Comparison of ENCODE assay signal across 17 cellular contexts in genomic region chr4:123517971-123518370, GRCh38.
DNase-seq lines count a peak whose midpoint lies in the region; FAIRE-seq and TF ChIP-seq lines count a peak whose summit lies in the region.
"Had no signal": no experiment of that assay in that cellular context is flagged by ENCODE, and none has a peak within 500 bp of the region (broad histone marks: within the 10 kb centered on the region; RNA-seq: fewer than 3 reads in every experiment).

No MANE protein-coding gene starts in this region.

- H3K9ac ChIP-seq in GM23248 (no peak overlapping the region), astrocyte (ENCODE audit: low read length) (no peak overlapping the region)
- H3K9ac ChIP-seq: BLaER1 had no signal

- TF ChIP-seq CTCF in astrocyte (IDR thresholded peaks at IDR 0.05; ENCODE audit: insufficient read depth, low read depth, low read length), result no peak
- no peak for TF ChIP-seq CTCF in fibroblast of mammary gland (conservative IDR thresholded peaks at IDR 0.05; ENCODE audit: control insufficient read depth, insufficient read depth, low read depth, low read length)
- TF ChIP-seq CTCF in nephron (IDR thresholded peaks at IDR 0.05; ENCODE audit: unreplicated experiment in 3 of 3), result no peak

- no peak overlapping the region for H3K27ac Mint-ChIP-seq in astrocyte (ENCODE audit: unreplicated experiment)
- H3K27ac Mint-ChIP-seq in nephron, result peak overlapping the region; percentile 51 to 65 (median 58)
- H3K27ac Mint-ChIP-seq in activated naive CD4-positive, alpha-beta T cell treated with anti-CD3 and anti-CD28 coated beads for 36 hours, result no peak overlapping the region
- H3K27ac Mint-ChIP-seq: CD8-positive, alpha-beta memory T cell; HFFc6 had no signal

- no peak overlapping the region for H3K4me2 ChIP-seq in GM23248 (ENCODE audit: unreplicated experiment)
- H3K4me2 ChIP-seq in astrocyte (ENCODE audit: low read length), result no peak overlapping the region
- H3K4me2 ChIP-seq: A549, BLaER1 had no signal

- H3K9me2 ChIP-seq in GM23248 (ENCODE audit: insufficient read depth), result no peaks in the 10 kb centered on the region

- no peaks in the 10 kb centered on the region for H4K20me1 ChIP-seq in GM23248 (ENCODE audit: insufficient read depth)
- no peaks in the 10 kb centered on the region for H4K20me1 ChIP-seq in astrocyte (ENCODE audit: insufficient read depth, low read length)
- H4K20me1 ChIP-seq: BLaER1 had no signal

- no peak for FAIRE-seq in astrocyte (lab: Jason Lieb, UNC)
- FAIRE-seq: A549, GM12878, GM19239, H1 had no signal

- H3K27me3 Mint-ChIP-seq in astrocyte (ENCODE audit: low read depth, unreplicated experiment), result no peaks in the 10 kb centered on the region
- no peaks in the 10 kb centered on the region for H3K27me3 Mint-ChIP-seq in nephron (ENCODE audit: low read depth)
- H3K27me3 Mint-ChIP-seq in activated naive CD4-positive, alpha-beta T cell treated with anti-CD3 and anti-CD28 coated beads for 36 hours (ENCODE audit: low read depth), result peaks cover 3% of the 10 kb centered on the region
- H3K27me3 Mint-ChIP-seq: CD8-positive, alpha-beta memory T cell had no signal

- H3K4me1 ChIP-seq in GM23248 (ENCODE audit: insufficient read depth), result no peaks in the 10 kb centered on the region
- no peaks in the 10 kb centered on the region for H3K4me1 ChIP-seq in astrocyte (ENCODE audit: insufficient read depth, low read length)
- H3K4me1 ChIP-seq: A549, BLaER1, Caco-2, HAP-1 had no signal

- CTCF ChIA-PET in activated naive CD4-positive, alpha-beta T cell treated with anti-CD3 and anti-CD28 coated beads for 36 hours (lab: Charles Lee), result no interaction called here

- no peak overlapping the region for H3K27ac ChIP-seq in GM23248
- H3K27ac ChIP-seq in astrocyte (ENCODE audit: low read depth, low read length), result no peak overlapping the region
- H3K27ac ChIP-seq: A549, BLaER1 had no signal

- H3K4me3 Mint-ChIP-seq in astrocyte (ENCODE audit: unreplicated experiment) (no peak overlapping the region), nephron (no peak overlapping the region)
- no peak overlapping the region for H3K4me3 Mint-ChIP-seq in activated naive CD4-positive, alpha-beta T cell treated with anti-CD3 and anti-CD28 coated beads for 36 hours
- H3K4me3 Mint-ChIP-seq: CD8-positive, alpha-beta memory T cell; HFFc6 had no signal

- H3K4me3 ChIP-seq in GM23248 (no peak overlapping the region), astrocyte (ENCODE audit: insufficient read depth, low read depth, low read length) (no peak overlapping the region), fibroblast of mammary gland (ENCODE audit: control insufficient read depth, low read depth, low read length) (no peak overlapping the region)
- H3K4me3 ChIP-seq: A549, BLaER1, GM12878, HAP-1 had no signal

- H3K36me3 ChIP-seq in GM23248 (ENCODE audit: low read depth) (no peaks in the 10 kb centered on the region), astrocyte (ENCODE audit: insufficient read depth, low read length) (no peaks in the 10 kb centered on the region)
- H3K36me3 ChIP-seq: BLaER1, HAP-1 had no signal

- no peaks in the 10 kb centered on the region for H3F3A ChIP-seq in GM23248 (ENCODE audit: insufficient read depth)

- H3K27me3 ChIP-seq in GM23248 (replicated peaks; ENCODE audit: insufficient read depth) (no peaks in the 10 kb centered on the region), astrocyte (ENCODE audit: insufficient read depth, low read length) (no peaks in the 10 kb centered on the region)
- H3K27me3 ChIP-seq: BLaER1 had no signal

- WGBS in GM23248 (ENCODE audit: low coverage in 1 of 2, low lambda C conversion rate in 2 of 2, missing lambda C conversion rate in 2 of 2), 2 experiments, result 73 to 79% methylated on average over 3 of the region's 3 CpGs

- no peaks in the 10 kb centered on the region for H3K4me1 Mint-ChIP-seq in astrocyte (ENCODE audit: low read depth, unreplicated experiment)
- peaks cover 36% of the 10 kb centered on the region for H3K4me1 Mint-ChIP-seq in nephron
- no peaks in the 10 kb centered on the region for H3K4me1 Mint-ChIP-seq in activated naive CD4-positive, alpha-beta T cell treated with anti-CD3 and anti-CD28 coated beads for 36 hours (ENCODE audit: low read depth)
- H3K4me1 Mint-ChIP-seq: CD8-positive, alpha-beta memory T cell had no signal

- H3K36me3 Mint-ChIP-seq in astrocyte (ENCODE audit: low read depth, unreplicated experiment), result no peaks in the 10 kb centered on the region
- H3K36me3 Mint-ChIP-seq in nephron (ENCODE audit: low read depth), result no peaks in the 10 kb centered on the region
- no peaks in the 10 kb centered on the region for H3K36me3 Mint-ChIP-seq in activated naive CD4-positive, alpha-beta T cell treated with anti-CD3 and anti-CD28 coated beads for 36 hours (ENCODE audit: low read depth)
- H3K36me3 Mint-ChIP-seq: CD8-positive, alpha-beta memory T cell had no signal

- H2AFZ ChIP-seq in GM23248 (no peak overlapping the region), astrocyte (ENCODE audit: low read depth, low read length) (no peak overlapping the region)

- no peaks in the 10 kb centered on the region for H3K9me3 ChIP-seq in GM23248 (ENCODE audit: low read depth)
- H3K9me3 ChIP-seq in astrocyte (ENCODE audit: insufficient read depth, low read depth, low read length), result no peaks in the 10 kb centered on the region
- H3K9me3 ChIP-seq: A549, BLaER1, Caco-2, HAP-1 had no signal

- no peaks in the 10 kb centered on the region for H3K79me2 ChIP-seq in GM23248 (ENCODE audit: insufficient read depth)
- no peaks in the 10 kb centered on the region for H3K79me2 ChIP-seq in astrocyte (ENCODE audit: insufficient read depth, low read length)

- in situ Hi-C loops in GM23248 (cut with MboI), result no loop called here

- intact Hi-C loops in activated naive CD4-positive, alpha-beta T cell treated with anti-CD3 and anti-CD28 coated beads for 36 hours (cut with micrococcal nuclease), result no loop called here

- DNase-seq in GM23248 (peak; percentile 2), astrocyte (ENCODE audit: low read depth) (peak; percentile 15), fibroblast of mammary gland (ENCODE audit: low read depth) (peak; percentile 47), NCI-H748 (lab: John Stamatoyannopoulos, UW; ENCODE audit: unreplicated experiment) (no peak), NCI-H345 treated with DMSO at 0.1 percent for 48 hours (lab: John Stamatoyannopoulos, UW; ENCODE audit: unreplicated experiment) (no peak)
- DNase-seq in activated naive CD4-positive, alpha-beta T cell treated with anti-CD3 and anti-CD28 coated beads for 36 hours, result no peak
- DNase-seq: Caco-2; CD8-positive, alpha-beta memory T cell; DMS79; HFFc6 had no signal

- H3K9me3 Mint-ChIP-seq in astrocyte (ENCODE audit: unreplicated experiment), result no peaks in the 10 kb centered on the region
- peaks cover 2% of the 10 kb centered on the region for H3K9me3 Mint-ChIP-seq in nephron
- H3K9me3 Mint-ChIP-seq in activated naive CD4-positive, alpha-beta T cell treated with anti-CD3 and anti-CD28 coated beads for 36 hours, result no peaks in the 10 kb centered on the region
- H3K9me3 Mint-ChIP-seq: CD8-positive, alpha-beta memory T cell; HFFc6 had no signal

Comparison
In these comparisons a context has a peak if more than half of its experiments do, and no peak if none do; other contexts are left out.
1. DNase-seq: peak in GM23248 (single experiment), astrocyte (single experiment) and fibroblast of mammary gland (single experiment); none in NCI-H748 (single experiment), activated naive CD4-positive, alpha-beta T cell treated with anti-CD3 and anti-CD28 coated beads for 36 hours (single experiment) and NCI-H345 treated with DMSO at 0.1 percent for 48 hours (single experiment).
2. H3K27ac Mint-ChIP-seq: peak in nephron (3 of 3); none in astrocyte (single experiment) and activated naive CD4-positive, alpha-beta T cell treated with anti-CD3 and anti-CD28 coated beads for 36 hours (single experiment).